Comparison of ENCODE assay signal across 9 cellular contexts in the genomic region with DNA sequence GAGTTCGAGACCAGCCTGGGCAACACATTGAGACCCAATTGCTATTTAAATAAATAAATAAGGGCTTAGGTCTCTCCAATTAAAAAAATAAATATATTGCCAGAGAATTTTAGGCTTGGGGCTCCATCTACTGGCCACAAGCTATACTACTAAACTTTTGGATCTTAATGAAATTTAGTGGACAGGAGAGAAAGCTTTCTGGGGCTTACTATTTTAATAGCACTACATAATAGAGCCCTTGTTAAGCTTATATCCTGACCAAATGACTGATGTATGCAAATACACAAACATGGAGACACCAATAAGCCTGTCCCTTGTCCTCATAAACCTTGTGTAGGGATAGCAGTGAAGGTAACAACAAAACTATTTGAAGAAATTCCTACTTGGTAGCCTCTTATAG. TPM values are rescaled to one million over a fixed set of nuclear protein-coding genes. Genes with fewer than 3 reads are reported as not detected.
DNase-seq lines count a peak whose midpoint lies in the region; ATAC-seq and TF ChIP-seq lines count a peak whose summit lies in the region.
"Had no signal": no experiment of that assay in that cellular context is flagged by ENCODE, and none has a peak within 500 bp of the region (broad histone marks: within the 10 kb centered on the region; RNA-seq: fewer than 3 reads in every experiment).

No MANE protein-coding gene starts in this region.

- peaks cover 25% of the 10 kb centered on the region for H3K36me3 ChIP-seq in fibroblast of lung (ENCODE audit: control insufficient read depth, insufficient read depth, low read length)
- H3K36me3 ChIP-seq in thyroid gland = peaks cover 82 to 93% of the 10 kb centered on the region in 2 donors

- TF ChIP-seq CTCF in fibroblast of lung (conservative IDR thresholded peaks at IDR 0.05 in 1 of 2, IDR thresholded peaks at IDR 0.05 in 1 of 2; ENCODE audit: low read depth in 1 of 2, low read length in 2 of 2) (peak; percentile 43 to 61), thyroid gland (IDR thresholded peaks at IDR 0.05) (peak in 4 of 6 experiments; percentile 14 to 47 (median 38))

- no peaks in the 10 kb centered on the region for H3K79me2 ChIP-seq in fibroblast of lung (ENCODE audit: control insufficient read depth, insufficient read depth, low read length)

- H3K9me3 Mint-ChIP-seq in activated naive CD4-positive, alpha-beta T cell treated with anti-CD3 and anti-CD28 coated beads, Interleukin-2, amount 10 ng/mL, durations not matched to agents 7 days and 5 days = no peaks in the 10 kb centered on the region

- intact Hi-C loops in thyroid gland (cut with DNase I) = no loop called here

- H3K27ac Mint-ChIP-seq in activated naive CD4-positive, alpha-beta T cell treated with anti-CD3 and anti-CD28 coated beads, Interleukin-2, amount 10 ng/mL, durations not matched to agents 7 days and 5 days = no peak overlapping the region

- no peaks in the 10 kb centered on the region for H3K27me3 ChIP-seq in fibroblast of lung (ENCODE audit: control insufficient read depth, insufficient read depth, low read length)
- no peaks in the 10 kb centered on the region for H3K27me3 ChIP-seq in thyroid gland
- H3K27me3 ChIP-seq: pancreas had no signal

- ATAC-seq in HG03460 (IDR thresholded peaks at IDR 0.05; ENCODE audit: unreplicated experiment) (no peak), GM21825 (IDR thresholded peaks at IDR 0.05; ENCODE audit: unreplicated experiment) (no peak)

- CTCF ChIA-PET in activated naive CD4-positive, alpha-beta T cell treated with anti-CD3 and anti-CD28 coated beads, Interleukin-2, amount 10 ng/mL, durations not matched to agents 7 days and 5 days (lab: Charles Lee) = interaction anchor here (0.7 to 4.7 kb wide), 23 partner anchors 12 to 235 kb away, joined by 3 to 73 read pairs (median 4); a partner anchor contains a TSS

- H3K9me3 ChIP-seq in fibroblast of lung (ENCODE audit: control insufficient read depth, insufficient read depth, low read depth, low read length) (no peaks in the 10 kb centered on the region), thyroid gland (no peaks in the 10 kb centered on the region)
- H3K9me3 ChIP-seq: pancreas had no signal

- no peaks in the 10 kb centered on the region for H3K27me3 Mint-ChIP-seq in activated naive CD4-positive, alpha-beta T cell treated with anti-CD3 and anti-CD28 coated beads, Interleukin-2, amount 10 ng/mL, durations not matched to agents 7 days and 5 days

- H4K20me1 ChIP-seq in fibroblast of lung (ENCODE audit: control insufficient read depth, extremely low read depth, insufficient read depth, low read length) = no peaks in the 10 kb centered on the region

- peaks cover 44% of the 10 kb centered on the region for H3K36me3 Mint-ChIP-seq in activated naive CD4-positive, alpha-beta T cell treated with anti-CD3 and anti-CD28 coated beads, Interleukin-2, amount 10 ng/mL, durations not matched to agents 7 days and 5 days

- H3K9ac ChIP-seq in fibroblast of lung (ENCODE audit: insufficient read depth, low read length) = no peak overlapping the region

- H3K4me1 Mint-ChIP-seq in activated naive CD4-positive, alpha-beta T cell treated with anti-CD3 and anti-CD28 coated beads, Interleukin-2, amount 10 ng/mL, durations not matched to agents 7 days and 5 days = no peaks in the 10 kb centered on the region

- H3K4me3 Mint-ChIP-seq in activated naive CD4-positive, alpha-beta T cell treated with anti-CD3 and anti-CD28 coated beads, Interleukin-2, amount 10 ng/mL, durations not matched to agents 7 days and 5 days = no peak overlapping the region

- H3K27ac ChIP-seq in fibroblast of lung (ENCODE audit: insufficient read depth, low read length) = no peak overlapping the region
- no peak overlapping the region for H3K27ac ChIP-seq in thyroid gland
- H3K27ac ChIP-seq: pancreas had no signal

- H3K4me2 ChIP-seq in fibroblast of lung (ENCODE audit: extremely low read depth, insufficient read depth, low read length) = no peak overlapping the region

- no peak for TF ChIP-seq POLR2A in thyroid gland (IDR thresholded peaks at IDR 0.05)

- H3K4me1 ChIP-seq in fibroblast of lung (ENCODE audit: control insufficient read depth, extremely low read depth, insufficient read depth, low read length) (no peaks in the 10 kb centered on the region), thyroid gland (no peaks in the 10 kb centered on the region)
- H3K4me1 ChIP-seq: pancreas had no signal

- H2AFZ ChIP-seq in fibroblast of lung (ENCODE audit: low read length) = no peak overlapping the region

- peak; percentile 49 for DNase-seq in activated naive CD4-positive, alpha-beta T cell treated with anti-CD3 and anti-CD28 coated beads, Interleukin-2, amount 10 ng/mL, durations not matched to agents 7 days and 5 days
- DNase-seq in activated naive CD4-positive, alpha-beta T cell treated with anti-CD3 and anti-CD28 coated beads, Interleukin-2, amount 50 U/mL, for 16 hours = no peak
- DNase-seq in OCI-M1 (lab: John Stamatoyannopoulos, UW) = peak; percentile 61
- peak; percentile 12 to 58 for DNase-seq in fibroblast of lung (ENCODE audit: low read depth in 2 of 2)
- DNase-seq in thyroid gland = peak in 1 of 2 donors; percentile 9
- DNase-seq in DMS79 treated with DMSO at 0.1 percent for 48 hours (lab: John Stamatoyannopoulos, UW) = no peak
- DNase-seq: pancreas had no signal

- H3K4me3 ChIP-seq in fibroblast of lung (replicated peaks in 1 of 4; ENCODE audit: control extremely low read depth in 1 of 4, insufficient read depth in 1 of 4, low read depth in 3 of 4, low read length in 4 of 4) (no peak overlapping the region), thyroid gland (replicated peaks in 1 of 3) (no peak overlapping the region)
- H3K4me3 ChIP-seq: pancreas had no signal

- WGBS in thyroid gland, 2 donors = 60 to 75% methylated on average over 1 of the region's 1 CpG

RNA-seq across cellular contexts. Expression of a gene that starts 18.4 kb away (rescaled TPM):
- 391 and 397 TPM in 2 replicates for total RNA-seq in fibroblast of lung
- polyA plus RNA-seq in fibroblast of lung = 251 and 407 TPM in 2 replicates
- 173 and 269 TPM in 2 replicates for polyA plus RNA-seq in fibroblast of lung (2012)
- 108 and 132 TPM in 2 replicates for polyA minus RNA-seq in fibroblast of lung (ENCODE audit: low replicate concordance)
- 100 to 1,000 TPM; 121 to 214 (median 170) TPM for total RNA-seq in thyroid gland

RNA-seq across cellular contexts. Expression of a gene that starts 18.7 kb away (rescaled TPM):
- total RNA-seq in fibroblast of lung = 0.50 TPM in 1 of 2 replicates, not detected in the other
- 0.50 and 0.54 TPM in 2 replicates for polyA plus RNA-seq in fibroblast of lung
- polyA plus RNA-seq in fibroblast of lung (2012) = 0.48 and 0.61 TPM in 2 replicates
- not detected in 2 replicates for polyA minus RNA-seq in fibroblast of lung (ENCODE audit: low replicate concordance)
- 1 to 10 TPM in 2 of 4 donors, not detected in 2; 1.2 to 8.3 TPM for total RNA-seq in thyroid gland
- total RNA-seq: pancreas had no signal

RNA-seq across cellular contexts. Expression of a gene that starts 20.6 kb away (rescaled TPM):
- not detected in 2 replicates for total RNA-seq in fibroblast of lung
- not detected in 2 replicates for polyA plus RNA-seq in fibroblast of lung
- polyA plus RNA-seq in fibroblast of lung (2012) = not detected in 2 replicates
- not detected in 2 replicates for polyA minus RNA-seq in fibroblast of lung (ENCODE audit: low replicate concordance)
- total RNA-seq in thyroid gland = not detected
- total RNA-seq: pancreas had no signal

RNA-seq across cellular contexts. Expression of a gene that starts 24.2 kb away (rescaled TPM):
- total RNA-seq in fibroblast of lung = 71.9 and 93.5 TPM in 2 replicates
- 40.4 and 46.3 TPM in 2 replicates for polyA plus RNA-seq in fibroblast of lung
- polyA plus RNA-seq in fibroblast of lung (2012) = 88.1 and 96.7 TPM in 2 replicates
- polyA minus RNA-seq in fibroblast of lung (ENCODE audit: low replicate concordance) = 56.0 and 75.1 TPM in 2 replicates
- 10 to 100 TPM; 43.3 to 56.1 (median 49.8) TPM for total RNA-seq in thyroid gland

RNA-seq across cellular contexts. Expression of a gene that starts 35.5 kb away (rescaled TPM):
- total RNA-seq in fibroblast of lung (2.8 and 3.6 TPM in 2 replicates), thyroid gland (1 to 10 TPM in 3 of 4 donors, under 1 TPM in 1; 0.96 to 2.2 (median 1.7) TPM)
- polyA plus RNA-seq in fibroblast of lung = 1.1 and 1.5 TPM in 2 replicates
- 2.6 and 3.0 TPM in 2 replicates for polyA plus RNA-seq in fibroblast of lung (2012)
- polyA minus RNA-seq in fibroblast of lung (ENCODE audit: low replicate concordance) = 2.7 and 3.3 TPM in 2 replicates

Comparison
In these comparisons a context has a peak if more than half of its experiments do, and no peak if none do; other contexts are left out.
1. DNase-seq: peak in activated naive CD4-positive, alpha-beta T cell treated with anti-CD3 and anti-CD28 coated beads, Interleukin-2, amount 10 ng/mL, durations not matched to agents 7 days and 5 days (single experiment), OCI-M1 (single experiment) and fibroblast of lung (2 of 2); none in activated naive CD4-positive, alpha-beta T cell treated with anti-CD3 and anti-CD28 coated beads, Interleukin-2, amount 50 U/mL, for 16 hours (single experiment) and DMS79 treated with DMSO at 0.1 percent for 48 hours (single experiment).